In genomic region chr19:18152444-18152816, GRCh38 we compare ENCODE assay signal across 8 cellular contexts. TPM values are rescaled to one million over a fixed set of nuclear protein-coding genes. Genes with fewer than 3 reads are reported as not detected.
DNase-seq lines count a peak whose midpoint lies in the region; ATAC-seq and TF ChIP-seq lines count a peak whose summit lies in the region.

No MANE protein-coding gene starts in this region.

- peak overlapping the region; percentile 98 for H2AFZ ChIP-seq in IMR-90 (replicated peaks; ENCODE audit: low read length, poor library complexity)

- H2AK9ac ChIP-seq in IMR-90 (replicated peaks; ENCODE audit: low read depth, low read length, poor library complexity) = peak overlapping the region; percentile 93

- POLR2A ChIA-PET in IMR-90 (lab: Charles Lee; ENCODE audit: unreplicated experiment) = interaction anchor here (0.6 kb wide), 1 partner anchor 76 kb away, joined by 12 read pairs; no protein-coding TSS in a partner anchor

- peak overlapping the region; percentile 68 for H3K18ac ChIP-seq in IMR-90 (ENCODE audit: low read depth, low read length)

- H4K8ac ChIP-seq in IMR-90 (ENCODE audit: low read depth in 2 of 2, low read length in 2 of 2) = peak overlapping the region; percentile 55 to 96; a peak in 3 of 4 replicates

- H4K91ac ChIP-seq in IMR-90 (ENCODE audit: insufficient read depth, low read depth, low read length) = peak overlapping the region; percentile 83

- no peak for TF ChIP-seq POLR2A in IMR-90 (IDR thresholded peaks at IDR 0.05; ENCODE audit: low read depth, low read length)

- H3K9me1 ChIP-seq in IMR-90 (ENCODE audit: insufficient read depth, low read length) = peaks cover 17% of the 10 kb centered on the region

- peak; percentile 96 for DNase-seq in DMS53 (lab: John Stamatoyannopoulos, UW)
- DNase-seq in IMR-90 = peak; percentile 96
- peak; percentile 100 for DNase-seq in OCI-M1 (lab: John Stamatoyannopoulos, UW)
- peak; percentile 97 for DNase-seq in activated T-cell treated with anti-CD3 and anti-CD28 coated beads, Interleukin-2, amount 50 U/mL, for 1 hour
- peak; percentile 100 for DNase-seq in stimulated activated CD8-positive, alpha-beta memory T cell treated with anti-CD3 and anti-CD28 coated beads, Interleukin-4, amount 100 ng/mL, for 48 hours

- H3K14ac ChIP-seq in IMR-90 (replicated peaks; ENCODE audit: low read depth, low read length) = peak overlapping the region; percentile 97

- H3K4ac ChIP-seq in IMR-90 (ENCODE audit: low read depth, low read length) = peak overlapping the region; percentile 96

- H2BK5ac ChIP-seq in IMR-90 (ENCODE audit: low read depth, low read length, poor library complexity, severe bottlenecking) = peak overlapping the region; percentile 77

- H3K27ac ChIP-seq in IMR-90 (ENCODE audit: insufficient read depth, low read length) (peak overlapping the region; percentile 88), esophagus (ENCODE audit: low read depth in 2 of 2, low read length in 1 of 2) (peak overlapping the region; percentile 87 to 91), mucosa of rectum (ENCODE audit: low read depth in 2 of 2, low read length in 2 of 2) (peak overlapping the region; percentile 91 to 97)

- CTCF ChIA-PET in IMR-90 (lab: Yijun Ruan, JAX) = interaction anchor here (0.9 to 1.4 kb wide), 2 partner anchors 39 to 67 kb away, joined by 3 to 4 read pairs; no protein-coding TSS in a partner anchor

- H4K20me1 ChIP-seq in IMR-90 (ENCODE audit: insufficient read depth, low read length) = peaks cover 29% of the 10 kb centered on the region

- peak; percentile 43 for TF ChIP-seq RAD21 in IMR-90 (IDR thresholded peaks at IDR 0.05; ENCODE audit: low read length)

- in situ Hi-C loops in IMR-90 (cut with MboI; ENCODE audit: low sequenced_read_pairs) = no loop called here

- H3K79me1 ChIP-seq in IMR-90 (ENCODE audit: low read depth in 1 of 2, low read length in 2 of 2) = peaks cover 15 to 41% of the 10 kb centered on the region in 2 experiments; a peak in 3 of 4 replicates

- ATAC-seq in GM21529 (IDR thresholded peaks at IDR 0.05; ENCODE audit: unreplicated experiment) (peak; percentile 67), IMR-90 (ENCODE audit: low read depth) (peak; percentile 55)

- H2BK120ac ChIP-seq in IMR-90 (ENCODE audit: low read depth, low read length) = peak overlapping the region; percentile 69

- peak overlapping the region; percentile 46 for H4K5ac ChIP-seq in IMR-90 (ENCODE audit: low read depth, low read length)

- H3K9ac ChIP-seq in IMR-90 (ENCODE audit: low read depth, low read length) (peak overlapping the region; percentile 84), mucosa of rectum (ENCODE audit: low read depth in 1 of 2, low read length in 2 of 2) (peak overlapping the region; percentile 93 to 99)

- H2BK20ac ChIP-seq in IMR-90 (ENCODE audit: low read depth, low read length) = peak overlapping the region; percentile 45; the same call in 1 of the 2 replicates

- no TSS peak for BruUV-seq in IMR-90 (replicated peaks; lab: Mats Ljungman, UMichigan)

- WGBS in IMR-90 (ENCODE audit: extremely low coverage in 2 of 2, insufficient read length in 1 of 2), 2 experiments = 5% methylated on average over 14 of the region's 21 CpGs; no CpG with 5 or more reads in 1 of the 2 experiments
- WGBS in esophagus, 2 donors = 0% methylated on average over 21 of the region's 21 CpGs

- H2BK15ac ChIP-seq in IMR-90 (ENCODE audit: low read depth, low read length) = peak overlapping the region; percentile 77; the same call in 1 of the 3 replicates

- intact Hi-C loops in IMR-90 (cut with micrococcal nuclease) = loop anchor here (5.0 to 10.0 kb wide), 2 partner anchors 40 to 148 kb away; partner anchors contain the start of gene ARRDC2

- H3K9me3 ChIP-seq in IMR-90 (ENCODE audit: control insufficient read depth, insufficient read depth, low read length) (no peaks in the 10 kb centered on the region), esophagus (ENCODE audit: control insufficient read depth in 2 of 2, insufficient read depth in 1 of 2, low read depth in 1 of 2, low read length in 1 of 2) (no peaks in the 10 kb centered on the region), mucosa of rectum (ENCODE audit: control insufficient read depth in 2 of 2, low read length in 2 of 2) (no peaks in the 10 kb centered on the region)

- H3K23ac ChIP-seq in IMR-90 (ENCODE audit: low read depth, low read length) = peak overlapping the region; percentile 91

- dilution Hi-C loops in IMR-90 (cut with HindIII; ENCODE audit: low sequenced_read_pairs, unreplicated experiment) = no loop called here

- peak; percentile 68 for TF ChIP-seq CTCF in IMR-90 (conservative IDR thresholded peaks at IDR 0.05; ENCODE audit: low read depth, low read length)

- H3K56ac ChIP-seq in IMR-90 (ENCODE audit: extremely low read depth, insufficient read depth, low read length) = peak overlapping the region; percentile 90

- peaks cover 10% of the 10 kb centered on the region; the same call in 1 of the 2 replicates for H3K36me3 ChIP-seq in IMR-90 (ENCODE audit: control insufficient read depth, insufficient read depth, low read length)
- no peaks in the 10 kb centered on the region for H3K36me3 ChIP-seq in esophagus (ENCODE audit: control insufficient read depth in 2 of 2, insufficient read depth in 2 of 2, low read length in 1 of 2)
- peaks cover 0 to 5% of the 10 kb centered on the region in 2 donors for H3K36me3 ChIP-seq in mucosa of rectum (ENCODE audit: control insufficient read depth in 2 of 2, insufficient read depth in 2 of 2, low read length in 2 of 2)

- H3K4me2 ChIP-seq in IMR-90 (ENCODE audit: low read depth, low read length) = peak overlapping the region; percentile 87

- H2AK5ac ChIP-seq in IMR-90 (ENCODE audit: low read depth, low read length) = no peak overlapping the region

- peak overlapping the region; percentile 53 for H3K4me3 ChIP-seq in IMR-90 (ENCODE audit: insufficient read depth, low read depth, low read length)
- peak overlapping the region; percentile 72 to 90 for H3K4me3 ChIP-seq in esophagus (ENCODE audit: low read depth in 1 of 2, low read length in 2 of 2)
- peak overlapping the region; percentile 79 to 86 for H3K4me3 ChIP-seq in mucosa of rectum (ENCODE audit: low read length in 2 of 2)

- H3K27me3 ChIP-seq in IMR-90 (ENCODE audit: control insufficient read depth, insufficient read depth, low read length) (no peaks in the 10 kb centered on the region), esophagus (ENCODE audit: control insufficient read depth in 1 of 2, insufficient read depth in 2 of 2, low read length in 2 of 2) (no peaks in the 10 kb centered on the region), mucosa of rectum (ENCODE audit: control insufficient read depth in 2 of 2, insufficient read depth in 2 of 2, low read length in 2 of 2) (no peaks in the 10 kb centered on the region)

- H3K4me1 ChIP-seq in IMR-90 (ENCODE audit: control insufficient read depth, insufficient read depth, low read length) (peaks cover 18% of the 10 kb centered on the region), esophagus (ENCODE audit: control insufficient read depth in 2 of 2, insufficient read depth in 2 of 2, low read length in 1 of 2) (peaks cover 7 to 26% of the 10 kb centered on the region in 2 donors), mucosa of rectum (ENCODE audit: control insufficient read depth in 2 of 2, insufficient read depth in 2 of 2, low read length in 2 of 2) (peaks cover 40 to 46% of the 10 kb centered on the region in 2 donors)

TF ChIP-seq in IMR-90, 13 proteins besides CTCF, POLR2A, EP300 and RAD21:
- no peak for TF ChIP-seq MXI1 (IDR thresholded peaks at IDR 0.05; ENCODE audit: borderline replicate concordance, low read depth, low read length)
- TF ChIP-seq SMC3 (IDR thresholded peaks at IDR 0.05; ENCODE audit: low read depth, low read length) = peak; percentile 41

RNA-seq across cellular contexts. Expression of gene PIK3R2, which starts 0.5 kb away (rescaled TPM):
- 8.9 and 12.2 TPM in 2 replicates for total RNA-seq in IMR-90 (2012; rRNA removed)
- polyA plus RNA-seq in IMR-90 (2012; rRNA removed) = 25.1 and 27.7 TPM in 2 replicates
- 2.4 and 27.9 TPM in 2 replicates for polyA plus RNA-seq in IMR-90 (2012; cell fraction: cytosol; rRNA removed)
- polyA plus RNA-seq in IMR-90 (2012; cell fraction: nucleus; rRNA removed; ENCODE audit: low replicate concordance) = 33.3 and 53.0 TPM in 2 replicates
- polyA plus RNA-seq in esophagus = 10 to 100 TPM in 1 of 2 donors, 1 to 10 TPM in 1; 8.1 to 10.6 TPM

RNA-seq across cellular contexts. Expression of gene IFI30, which starts 21.2 kb away (rescaled TPM):
- total RNA-seq in IMR-90 (2012; rRNA removed) = 1.1 and 2.3 TPM in 2 replicates
- polyA plus RNA-seq in IMR-90 (2012; rRNA removed) (2.3 and 4.0 TPM in 2 replicates), esophagus (10 to 100 TPM in 1 of 2 donors, 1 to 10 TPM in 1; 9.9 to 29.3 TPM)
- 3.1 TPM in 1 of 2 replicates, not detected in the other for polyA plus RNA-seq in IMR-90 (2012; cell fraction: cytosol; rRNA removed)
- 1.6 and 2.1 TPM in 2 replicates for polyA plus RNA-seq in IMR-90 (2012; cell fraction: nucleus; rRNA removed; ENCODE audit: low replicate concordance)

RNA-seq across cellular contexts. Expression of gene MPV17L2, which starts 40.6 kb away (rescaled TPM):
- total RNA-seq in IMR-90 (2012; rRNA removed) = 7.2 TPM in 2 replicates
- 19.5 and 22.5 TPM in 2 replicates for polyA plus RNA-seq in IMR-90 (2012; rRNA removed)
- 17.4 and 27.3 TPM in 2 replicates for polyA plus RNA-seq in IMR-90 (2012; cell fraction: cytosol; rRNA removed)
- polyA plus RNA-seq in IMR-90 (2012; cell fraction: nucleus; rRNA removed; ENCODE audit: low replicate concordance) = 3.9 and 10.3 TPM in 2 replicates
- 10 to 100 TPM in 1 of 2 donors, 1 to 10 TPM in 1; 7.4 to 12.0 TPM for polyA plus RNA-seq in esophagus

RNA-seq across cellular contexts. Expression of gene RAB3A, which starts 51.4 kb away (rescaled TPM):
- total RNA-seq in IMR-90 (2012; rRNA removed) = 2.8 and 3.0 TPM in 2 replicates
- polyA plus RNA-seq in IMR-90 (2012; rRNA removed) (13.4 and 13.6 TPM in 2 replicates), esophagus (1 to 10 TPM in 1 of 2 donors, under 1 TPM in 1; 0.81 to 1.1 TPM)
- polyA plus RNA-seq in IMR-90 (2012; cell fraction: cytosol; rRNA removed) = 8.6 and 29.3 TPM in 2 replicates
- 35.0 and 55.7 TPM in 2 replicates for polyA plus RNA-seq in IMR-90 (2012; cell fraction: nucleus; rRNA removed; ENCODE audit: low replicate concordance)

RNA-seq across cellular contexts. Expression of gene MAST3, which starts 54.9 kb away (rescaled TPM):
- 1.3 and 1.4 TPM in 2 replicates for total RNA-seq in IMR-90 (2012; rRNA removed)
- 3.9 and 4.3 TPM in 2 replicates for polyA plus RNA-seq in IMR-90 (2012; rRNA removed)
- polyA plus RNA-seq in IMR-90 (2012; cell fraction: cytosol; rRNA removed) = 2.5 and 4.0 TPM in 2 replicates
- polyA plus RNA-seq in IMR-90 (2012; cell fraction: nucleus; rRNA removed; ENCODE audit: low replicate concordance) = 12.9 and 21.9 TPM in 2 replicates
- 1 to 10 TPM; 1.5 to 2.5 TPM for polyA plus RNA-seq in esophagus

Comparison
In these comparisons a context has a peak if more than half of its experiments do, and no peak if none do; other contexts are left out.
1. Peak in every context shown above with its lines: DNase-seq, ATAC-seq, H3K4me3 ChIP-seq and H3K27ac ChIP-seq.